Comparison of ENCODE assay signal across 20 cellular contexts in the genomic region with DNA sequence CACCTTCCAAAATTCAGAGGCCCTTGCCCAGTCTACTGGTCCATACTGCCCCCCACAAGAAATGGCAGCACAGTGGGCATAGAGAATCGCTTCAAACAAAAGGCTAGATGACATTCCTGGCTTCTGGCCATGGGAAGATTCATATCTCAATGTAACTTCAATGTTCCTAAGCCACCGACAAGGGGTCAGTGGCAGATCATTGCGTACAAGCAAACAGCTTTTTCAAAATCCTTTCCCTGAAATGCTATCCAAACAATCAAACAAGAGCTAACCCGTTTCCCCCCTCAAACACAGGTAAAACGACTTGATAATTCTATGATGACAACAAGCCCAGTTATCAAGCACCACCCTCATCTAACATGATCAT.
"Had no signal": no experiment of that assay in that cellular context is flagged by ENCODE, and none has a peak within 500 bp of the region (broad histone marks: within the 10 kb centered on the region; RNA-seq: fewer than 3 reads in every experiment).

No MANE protein-coding gene starts in this region.

- ATAC-seq: activated CD8-positive, alpha-beta T cell treated with anti-CD3 and anti-CD28 coated beads for 36 hours; activated T-helper 17 cell treated with anti-CD3 and anti-CD28 coated beads, Interleukin-2, amount 50 U/mL, for 72 hours; effector memory CD8-positive, alpha-beta T cell; stimulated activated naive CD8-positive, alpha-beta T cell treated with anti-CD3 and anti-CD28 coated beads, Interleukin-15, Interleukin-2, amounts not matched to agents 100 U/mL and 50 U/mL, for 24 hours had no signal

- H3K27me3 ChIP-seq: cardiac muscle cell had no signal

- H3K36me3 ChIP-seq: cardiac muscle cell had no signal

- DNase-seq: activated CD4-positive, alpha-beta T cell treated with anti-CD3 and anti-CD28 coated beads for 48 hours; activated CD4-positive, CD25-positive, alpha-beta regulatory T cell; activated CD8-positive, alpha-beta T cell treated with anti-CD3 and anti-CD28 coated beads for 36 hours; activated naive CD4-positive, alpha-beta T cell treated with Interleukin-2 at 50 U/mL for 16 hours; activated naive CD8-positive, alpha-beta T cell treated with anti-CD3 and anti-CD28 coated beads, Interleukin-2, amount 10 ng/mL, durations not matched to agents 7 days and 5 days; activated T-cell treated with anti-CD3 and anti-CD28 coated beads, Interleukin-2, amount 50 U/mL, for 1 hour; amygdala; effector memory CD8-positive, alpha-beta T cell; islet precursor cell; mammary epithelial cell; naive B cell; stimulated activated CD4-positive, alpha-beta T cell treated with anti-CD3 and anti-CD28 coated beads, Interleukin-12 subunit alpha, Interleukin-12 subunit beta, amount 100 ng/mL, for 4 hours; stimulated activated CD4-positive, alpha-beta T cell treated with anti-CD3 and anti-CD28 coated beads, Interleukin-1b, Interleukin-23, amount 100 ng/mL, for 48 hours; stimulated activated CD8-positive, alpha-beta memory T cell treated with anti-CD3 and anti-CD28 coated beads, Interleukin-4, amount 100 ng/mL, for 48 hours; stimulated activated naive CD8-positive, alpha-beta T cell treated with anti-CD3 and anti-CD28 coated beads, Interleukin-15, Interleukin-2, amounts not matched to agents 100 U/mL and 50 U/mL, for 24 hours; T-helper 1 cell; T-helper 9 cell; trophoblast cell had no signal

- H3K27ac ChIP-seq: cardiac muscle cell had no signal

- H3K4me3 ChIP-seq: cardiac muscle cell had no signal
